ENCODE assay signal across 7 cellular contexts in genomic region chr19:3221576-3221975, GRCh38. TPM values are rescaled to one million over a fixed set of nuclear protein-coding genes. Genes with fewer than 3 reads are reported as not detected.
"Had no signal": no experiment of that assay in that cellular context is flagged by ENCODE, and none has a peak within 500 bp of the region (broad histone marks: within the 10 kb centered on the region; RNA-seq: fewer than 3 reads in every experiment).

No MANE protein-coding gene starts in this region.

RNA-seq across cellular contexts. Expression of gene CELF5, which starts 2.9 kb away (rescaled TPM):
- total RNA-seq: subcutaneous adipose tissue, thoracic aorta, thyroid gland, tibial nerve, upper lobe of right lung, vagina had no signal

RNA-seq across cellular contexts. Expression of gene S1PR4, which starts 43.0 kb away (rescaled TPM):
- total RNA-seq: temporal lobe, vagina had no signal
